14 cellular contexts compared by ENCODE assay signal in genomic region chr2:13474538-13474937, GRCh38.
"Had no signal": no experiment of that assay in that cellular context is flagged by ENCODE, and none has a peak within 500 bp of the region (broad histone marks: within the 10 kb centered on the region; RNA-seq: fewer than 3 reads in every experiment).

No MANE protein-coding gene starts in this region.

- FAIRE-seq: astrocyte, bronchial epithelial cell, islet of Langerhans had no signal

- DNase-seq: activated CD4-positive, alpha-beta memory T cell treated with anti-CD3 and anti-CD28 coated beads for 36 hours; activated CD8-positive, alpha-beta memory T cell treated with anti-CD3 and anti-CD28 coated beads, Interleukin-2, amount 10 ng/mL, durations not matched to agents 7 days and 5 days; activated naive CD4-positive, alpha-beta T cell treated with anti-CD3 and anti-CD28 coated beads for 36 hours; activated T-cell treated with anti-CD3 and anti-CD28 coated beads, Interleukin-2, amount 50 U/mL, for 1 hour; left colon; lower lobe of right lung; right cardiac atrium; stimulated activated CD4-positive, alpha-beta T cell treated with anti-CD3 and anti-CD28 coated beads, Interleukin-15, amount 100 ng/mL, for 24 hours; stimulated activated CD4-positive, alpha-beta T cell treated with anti-CD3 and anti-CD28 coated beads, Interleukin-4, amount 100 ng/mL, for 1 hour; stimulated activated naive B cell treated with anti-CD40 and anti-IgM and Interleukin-4, amounts not matched to agents 10 μg/mL and 1 μg/mL and 100 μg/mL, for 72 hours; transverse colon had no signal

- ATAC-seq: activated CD8-positive, alpha-beta memory T cell treated with anti-CD3 and anti-CD28 coated beads, Interleukin-2, amount 10 ng/mL, durations not matched to agents 7 days and 5 days; left colon; lower lobe of right lung; right cardiac atrium; stimulated activated naive B cell treated with anti-CD40 and anti-IgM and Interleukin-4, amounts not matched to agents 10 μg/mL and 1 μg/mL and 100 μg/mL, for 72 hours had no signal
